1 cellular context compared by ENCODE assay signal in the genomic region with DNA sequence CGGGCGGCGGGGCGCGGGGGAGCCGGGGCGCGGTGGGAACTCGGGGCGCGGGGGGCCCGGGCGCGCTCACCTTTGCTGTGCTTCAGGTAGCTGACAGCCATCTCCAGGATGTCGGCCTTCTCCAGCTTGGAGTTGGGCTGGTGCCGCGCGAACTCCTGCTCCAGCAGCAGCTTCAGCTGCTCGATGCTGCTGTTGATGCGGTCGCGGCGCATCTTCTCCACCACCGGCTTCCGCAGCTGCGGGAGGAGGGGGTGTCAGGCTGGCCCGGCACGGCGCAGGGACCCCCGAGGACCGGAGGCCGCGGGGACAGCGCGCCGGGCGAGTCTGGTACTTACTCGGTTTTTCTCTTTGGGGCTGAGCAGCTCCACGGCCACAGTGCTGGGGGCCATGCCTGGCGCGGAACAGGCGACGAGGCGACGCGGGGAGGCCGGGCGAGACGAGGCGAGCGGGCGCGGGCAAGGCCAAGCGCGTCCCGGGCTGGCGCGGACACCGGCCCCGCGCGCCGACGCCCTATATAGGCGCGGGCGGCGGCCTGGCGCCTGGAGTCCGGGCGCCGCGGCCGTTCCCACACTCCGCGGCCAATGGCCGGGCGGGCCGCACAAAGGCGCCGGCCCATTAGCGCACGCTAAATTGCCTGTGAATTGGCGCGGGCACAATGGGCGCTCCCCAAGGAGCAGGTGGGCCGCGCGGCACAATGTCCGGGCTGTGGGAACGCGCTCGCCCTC.
TF ChIP-seq lines count a peak whose summit lies in the region.

A gene with protein sequence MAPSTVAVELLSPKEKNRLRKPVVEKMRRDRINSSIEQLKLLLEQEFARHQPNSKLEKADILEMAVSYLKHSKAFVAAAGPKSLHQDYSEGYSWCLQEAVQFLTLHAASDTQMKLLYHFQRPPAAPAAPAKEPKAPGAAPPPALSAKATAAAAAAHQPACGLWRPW (minus strand): TSS at position 488 of the 725 bp plus-strand sequence. CDS start 99 bp downstream, at position 389.

TF ChIP-seq in liver, 16 proteins besides CTCF, POLR2A, EP300 and RAD21 (continued from another document):
- no peak for TF ChIP-seq TAF1 (conservative IDR thresholded peaks at IDR 0.05)
- TF ChIP-seq FOXA2 (IDR thresholded peaks at IDR 0.05), result no peak
- no peak for TF ChIP-seq MAX (IDR thresholded peaks at IDR 0.05)
- no peak for TF ChIP-seq EGR1 (IDR thresholded peaks at IDR 0.05; ENCODE audit: low read depth in 2 of 2)
- TF ChIP-seq, protein P1, sequence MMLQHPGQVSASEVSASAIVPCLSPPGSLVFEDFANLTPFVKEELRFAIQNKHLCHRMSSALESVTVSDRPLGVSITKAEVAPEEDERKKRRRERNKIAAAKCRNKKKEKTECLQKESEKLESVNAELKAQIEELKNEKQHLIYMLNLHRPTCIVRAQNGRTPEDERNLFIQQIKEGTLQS (IDR thresholded peaks at IDR 0.05), result no peak
